23 cellular contexts compared by ENCODE assay signal in the genomic region with DNA sequence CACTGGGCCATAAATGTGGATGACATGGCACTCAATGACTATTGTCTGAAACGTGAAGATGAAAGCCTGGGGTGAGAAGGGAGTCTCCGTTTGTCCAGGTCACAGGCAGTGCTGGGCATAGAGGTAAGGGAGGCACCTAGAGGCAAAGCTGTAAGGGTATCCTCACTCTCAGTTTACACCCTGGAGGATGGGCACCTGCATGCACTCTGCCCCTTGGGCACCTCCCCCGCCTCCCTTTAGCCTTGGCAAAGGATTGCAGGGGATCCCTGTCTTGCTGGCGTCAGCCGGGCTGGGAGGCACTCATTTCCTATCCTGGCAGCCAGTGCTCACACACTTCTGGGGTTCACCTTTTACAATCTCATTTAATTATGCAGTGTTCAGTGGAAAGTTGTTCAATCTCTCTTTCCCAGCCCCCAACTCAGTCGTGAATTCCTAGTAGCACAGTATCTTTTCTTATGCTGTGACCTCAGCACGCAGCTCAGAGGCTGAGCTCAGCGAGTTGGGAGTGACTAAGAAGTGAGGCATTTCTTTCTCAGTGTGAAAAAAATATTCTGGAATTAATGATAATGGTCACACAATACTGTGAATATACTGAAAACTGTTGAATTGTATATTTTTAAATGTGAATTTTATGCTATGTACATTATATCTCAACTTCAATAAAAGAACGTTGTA.
DNase-seq lines count a peak whose midpoint lies in the region; ATAC-seq, FAIRE-seq and TF ChIP-seq lines count a peak whose summit lies in the region.
"Had no signal": no experiment of that assay in that cellular context is flagged by ENCODE, and none has a peak within 500 bp of the region (broad histone marks: within the 10 kb centered on the region; RNA-seq: fewer than 3 reads in every experiment).

No MANE protein-coding gene starts in this region.

- H2BK15ac ChIP-seq in mesenchymal stem cell (ENCODE audit: low read depth, poor library complexity, severe bottlenecking): no peak overlapping the region

- no peak overlapping the region for H3K4me3 Mint-ChIP-seq in osteocyte (ENCODE audit: unreplicated experiment)
- H3K4me3 Mint-ChIP-seq in activated T-helper 2 cell treated with anti-CD3 and anti-CD28 coated beads, Interferon-gamma antibody, Interleukin-2, Interleukin-4, amounts not matched to agents 10 μg/mL and 5 μg/mL and 100 μg/mL, durations not matched to agents 14 hours and 24 hours and 36 hours (ENCODE audit: low read depth): no peak overlapping the region
- H3K4me3 Mint-ChIP-seq: activated naive CD4-positive, alpha-beta T cell treated with anti-CD3 and anti-CD28 coated beads, Interleukin-2, amount 10 ng/mL, durations not matched to agents 7 days and 5 days; CD4-positive, CD25-positive, alpha-beta regulatory T cell; neural progenitor cell; T-helper 1 cell treated with Interleukin-12 subunit alpha and Interleukin-12 subunit beta and Interleukin-4 antibody, amounts not matched to agents 30 μg/mL and 1 μg/mL, for 36 hours had no signal

- no peak overlapping the region for H2BK120ac ChIP-seq in mesenchymal stem cell (ENCODE audit: low read depth, low read length)

- no peak overlapping the region for H3K18ac ChIP-seq in mesenchymal stem cell (ENCODE audit: low read depth in 1 of 2, low read length in 2 of 2)

- intact Hi-C loops in Right ventricle myocardium inferior (cut with DNase I): no loop called here
- intact Hi-C loops in activated T-helper 2 cell treated with anti-CD3 and anti-CD28 coated beads, Interferon-gamma antibody, Interleukin-2, Interleukin-4, amounts not matched to agents 10 μg/mL and 5 μg/mL and 100 μg/mL, durations not matched to agents 14 hours and 24 hours and 36 hours (cut with micrococcal nuclease): no loop called here

- H3K27ac ChIP-seq in right atrium auricular region (no peak overlapping the region), coronary artery (no peak overlapping the region), mesenchymal stem cell (ENCODE audit: low read length, poor library complexity, severe bottlenecking) (no peak overlapping the region)
- H3K27ac ChIP-seq: cardiac muscle cell, dorsolateral prefrontal cortex, neural progenitor cell, Peyer's patch, uterus had no signal

- no peaks in the 10 kb centered on the region for H3K36me3 Mint-ChIP-seq in osteocyte (ENCODE audit: unreplicated experiment)
- H3K36me3 Mint-ChIP-seq in activated T-helper 2 cell treated with anti-CD3 and anti-CD28 coated beads, Interferon-gamma antibody, Interleukin-2, Interleukin-4, amounts not matched to agents 10 μg/mL and 5 μg/mL and 100 μg/mL, durations not matched to agents 14 hours and 24 hours and 36 hours (ENCODE audit: low read depth): no peaks in the 10 kb centered on the region
- H3K36me3 Mint-ChIP-seq: activated naive CD4-positive, alpha-beta T cell treated with anti-CD3 and anti-CD28 coated beads, Interleukin-2, amount 10 ng/mL, durations not matched to agents 7 days and 5 days; CD4-positive, CD25-positive, alpha-beta regulatory T cell; neural progenitor cell had no signal

- peaks cover 15% of the 10 kb centered on the region for H3K27me3 Mint-ChIP-seq in osteocyte (ENCODE audit: unreplicated experiment)
- H3K27me3 Mint-ChIP-seq in activated T-helper 2 cell treated with anti-CD3 and anti-CD28 coated beads, Interferon-gamma antibody, Interleukin-2, Interleukin-4, amounts not matched to agents 10 μg/mL and 5 μg/mL and 100 μg/mL, durations not matched to agents 14 hours and 24 hours and 36 hours (ENCODE audit: low read depth): peaks cover 8% of the 10 kb centered on the region

- H4K91ac ChIP-seq in mesenchymal stem cell (ENCODE audit: low read length): no peak overlapping the region

- H2BK12ac ChIP-seq in mesenchymal stem cell (ENCODE audit: low read length in 2 of 2): no peak overlapping the region

- no peak for TF ChIP-seq CTCF in right atrium auricular region (IDR thresholded peaks at IDR 0.05)
- no peak for TF ChIP-seq CTCF in coronary artery (IDR thresholded peaks at IDR 0.05)
- TF ChIP-seq CTCF in osteocyte (IDR thresholded peaks at IDR 0.05): no peak

- no peak overlapping the region for H3K9ac ChIP-seq in mesenchymal stem cell (ENCODE audit: low read length)
- H3K9ac ChIP-seq: neural progenitor cell had no signal

- no peak overlapping the region for H3K23ac ChIP-seq in mesenchymal stem cell (ENCODE audit: low read length in 2 of 2)

- no peak overlapping the region for H3K4ac ChIP-seq in mesenchymal stem cell (ENCODE audit: low read depth in 1 of 2, low read length in 2 of 2)

- no peak for FAIRE-seq in urothelium cell line (lab: Jason Lieb, UNC)

- H3K36me3 ChIP-seq in right atrium auricular region (no peaks in the 10 kb centered on the region), mesenchymal stem cell (ENCODE audit: control insufficient read depth in 1 of 2, insufficient read depth in 2 of 2, low read depth in 1 of 2, low read length in 2 of 2) (no peaks in the 10 kb centered on the region)
- H3K36me3 ChIP-seq: cardiac muscle cell, neural progenitor cell, Peyer's patch, uterus had no signal

- peaks cover 15% of the 10 kb centered on the region for H3K9me3 Mint-ChIP-seq in osteocyte (ENCODE audit: unreplicated experiment)
- peaks cover 9% of the 10 kb centered on the region for H3K9me3 Mint-ChIP-seq in activated T-helper 2 cell treated with anti-CD3 and anti-CD28 coated beads, Interferon-gamma antibody, Interleukin-2, Interleukin-4, amounts not matched to agents 10 μg/mL and 5 μg/mL and 100 μg/mL, durations not matched to agents 14 hours and 24 hours and 36 hours
- H3K9me3 Mint-ChIP-seq: neural progenitor cell had no signal

- no peaks in the 10 kb centered on the region for H3K4me1 Mint-ChIP-seq in osteocyte (ENCODE audit: unreplicated experiment)
- H3K4me1 Mint-ChIP-seq in activated T-helper 2 cell treated with anti-CD3 and anti-CD28 coated beads, Interferon-gamma antibody, Interleukin-2, Interleukin-4, amounts not matched to agents 10 μg/mL and 5 μg/mL and 100 μg/mL, durations not matched to agents 14 hours and 24 hours and 36 hours (ENCODE audit: low read depth): no peaks in the 10 kb centered on the region
- H3K4me1 Mint-ChIP-seq: activated naive CD4-positive, alpha-beta T cell treated with anti-CD3 and anti-CD28 coated beads, Interleukin-2, amount 10 ng/mL, durations not matched to agents 7 days and 5 days; CD4-positive, CD25-positive, alpha-beta regulatory T cell had no signal

- H3K27ac Mint-ChIP-seq in osteocyte (ENCODE audit: unreplicated experiment): no peak overlapping the region
- H3K27ac Mint-ChIP-seq in activated T-helper 2 cell treated with anti-CD3 and anti-CD28 coated beads, Interferon-gamma antibody, Interleukin-2, Interleukin-4, amounts not matched to agents 10 μg/mL and 5 μg/mL and 100 μg/mL, durations not matched to agents 14 hours and 24 hours and 36 hours: no peak overlapping the region
- H3K27ac Mint-ChIP-seq: activated naive CD4-positive, alpha-beta T cell treated with anti-CD3 and anti-CD28 coated beads, Interleukin-2, amount 10 ng/mL, durations not matched to agents 7 days and 5 days; CD4-positive, CD25-positive, alpha-beta regulatory T cell; T-helper 1 cell treated with Interleukin-12 subunit alpha and Interleukin-12 subunit beta and Interleukin-4 antibody, amounts not matched to agents 30 μg/mL and 1 μg/mL, for 36 hours had no signal

- H2AK5ac ChIP-seq in mesenchymal stem cell (ENCODE audit: low read length, severe bottlenecking): no peak overlapping the region

- H4K8ac ChIP-seq in mesenchymal stem cell (ENCODE audit: low read length): no peak overlapping the region

- H3K79me1 ChIP-seq in mesenchymal stem cell (replicated peaks; ENCODE audit: low read length, poor library complexity, severe bottlenecking): no peaks in the 10 kb centered on the region

- no peak overlapping the region for H2BK5ac ChIP-seq in mesenchymal stem cell (ENCODE audit: low read depth, low read length, poor library complexity, severe bottlenecking)

- no peaks in the 10 kb centered on the region for H3K27me3 ChIP-seq in right atrium auricular region
- H3K27me3 ChIP-seq in mesenchymal stem cell (ENCODE audit: control insufficient read depth in 1 of 2, insufficient read depth in 1 of 2, low read length in 2 of 2): no peaks in the 10 kb centered on the region
- H3K27me3 ChIP-seq: cardiac muscle cell, neural progenitor cell, Peyer's patch, uterus had no signal

- H3K4me3 ChIP-seq in right atrium auricular region (no peak overlapping the region), coronary artery (no peak overlapping the region), mesenchymal stem cell (ENCODE audit: insufficient read depth in 1 of 2, low read depth in 1 of 2, low read length in 2 of 2) (no peak overlapping the region)
- H3K4me3 ChIP-seq: cardiac muscle cell, dorsolateral prefrontal cortex, neural progenitor cell, Peyer's patch, uterus had no signal

- no peak overlapping the region for H3K14ac ChIP-seq in mesenchymal stem cell (ENCODE audit: low read length in 2 of 2)

- H3K4me2 ChIP-seq in mesenchymal stem cell (ENCODE audit: low read length, poor library complexity, severe bottlenecking): no peak overlapping the region
- H3K4me2 ChIP-seq: neural progenitor cell had no signal

- H3K9me3 ChIP-seq in right atrium auricular region (no peaks in the 10 kb centered on the region), mesenchymal stem cell (ENCODE audit: control insufficient read depth, low read length) (peaks cover 2% of the 10 kb centered on the region)
- H3K9me3 ChIP-seq: Peyer's patch, uterus had no signal

- DNase-seq in right atrium auricular region (ENCODE audit: low spot score) (peak; percentile 38), Right ventricle myocardium inferior (ENCODE audit: missing footprints) (no peak), coronary artery (ENCODE audit: low spot score) (peak; percentile 47), osteocyte (ENCODE audit: extremely low spot score, unreplicated experiment) (peak; percentile 80), urothelium cell line (ENCODE audit: low spot score) (peak; percentile 88), NCI-H1417 (lab: John Stamatoyannopoulos, UW) (no peak), mesenchymal stem cell (no peak)
- no peak for DNase-seq in activated T-helper 2 cell treated with anti-CD3 and anti-CD28 coated beads, Interferon-gamma antibody, Interleukin-2, Interleukin-4, amounts not matched to agents 10 μg/mL and 5 μg/mL and 100 μg/mL, durations not matched to agents 14 hours and 24 hours and 36 hours (ENCODE audit: low spot score)
- DNase-seq: activated CD4-positive, alpha-beta T cell treated with anti-CD3 and anti-CD28 coated beads for 48 hours; activated naive CD4-positive, alpha-beta T cell treated with anti-CD3 and anti-CD28 coated beads, Interleukin-2, amount 10 ng/mL, durations not matched to agents 7 days and 5 days; activated T-cell treated with anti-CD3 and anti-CD28 coated beads for 4 hours; amygdala; CD4-positive, CD25-positive, alpha-beta regulatory T cell; HCEC 1CT; left colon; NCI-H510A treated with DMSO at 0.1 percent for 48 hours; stimulated activated CD4-positive, alpha-beta T cell treated with anti-CD3 and anti-CD28 coated beads, Interleukin-12 subunit alpha, Interleukin-12 subunit beta, amount 100 ng/mL, for 4 hours had no signal

- H3K4me1 ChIP-seq in right atrium auricular region (no peaks in the 10 kb centered on the region), mesenchymal stem cell (ENCODE audit: control insufficient read depth, insufficient read depth, low read depth, low read length) (no peaks in the 10 kb centered on the region)
- H3K4me1 ChIP-seq: neural progenitor cell, Peyer's patch, uterus had no signal

- no peak overlapping the region for H2AFZ ChIP-seq in mesenchymal stem cell (ENCODE audit: low read depth, low read length)
- H2AFZ ChIP-seq: neural progenitor cell had no signal

- no peak for ATAC-seq in Right ventricle myocardium inferior
- ATAC-seq: left colon had no signal

- WGBS in mesenchymal stem cell: 46% methylated on average over 6 of the region's 9 CpGs

Comparison
In these comparisons a context has a peak if more than half of its experiments do, and no peak if none do; other contexts are left out.
1. DNase-seq: peak in right atrium auricular region (single experiment), coronary artery (single experiment), osteocyte (single experiment) and urothelium cell line (single experiment); none in Right ventricle myocardium inferior (single experiment), NCI-H1417 (0 of 3), mesenchymal stem cell (single experiment) and activated T-helper 2 cell treated with anti-CD3 and anti-CD28 coated beads, Interferon-gamma antibody, Interleukin-2, Interleukin-4, amounts not matched to agents 10 μg/mL and 5 μg/mL and 100 μg/mL, durations not matched to agents 14 hours and 24 hours and 36 hours (single experiment).